In the genomic region with DNA sequence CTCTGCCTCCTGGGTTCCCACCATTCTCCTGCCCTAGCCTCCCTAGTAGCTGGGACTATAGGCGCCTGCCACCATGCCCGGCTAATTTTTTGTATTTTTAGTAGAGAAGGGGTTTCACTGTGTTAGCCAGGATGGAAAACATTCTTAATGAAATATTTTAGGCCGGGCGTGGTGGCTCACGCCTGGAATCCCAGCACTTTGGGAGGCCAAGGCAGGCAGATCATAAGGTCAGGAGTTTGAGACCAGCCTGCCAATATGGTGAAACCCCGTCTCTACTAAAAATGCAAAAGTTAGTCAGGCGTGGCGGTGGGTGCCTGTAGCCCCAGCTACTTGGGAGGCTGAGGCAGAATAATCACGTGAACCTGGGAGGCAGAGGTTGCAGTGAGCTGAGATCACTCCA, we compare ENCODE assay signal across 7 cellular contexts. TPM values are rescaled to one million over a fixed set of nuclear protein-coding genes. Genes with fewer than 3 reads are reported as not detected.
DNase-seq lines count a peak whose midpoint lies in the region; ATAC-seq, FAIRE-seq and TF ChIP-seq lines count a peak whose summit lies in the region.
"Not testable (repeated sequence)": the region's sequence is repeated elsewhere in the genome, so short reads cannot be mapped to it uniquely, and the experiment has no call there.

No MANE protein-coding gene starts in this region.

- H3K36me3 Mint-ChIP-seq in CD4-positive, alpha-beta T cell (ENCODE audit: low read depth); IgD-negative memory B cell; activated CD4-positive, alpha-beta T cell treated with anti-CD3 and anti-CD28 coated beads for 36 hours (ENCODE audit: low read depth): not testable (repeated sequence)
- H3K36me3 Mint-ChIP-seq in stimulated activated effector memory CD8-positive, alpha-beta T cell treated with anti-CD3 and anti-CD28 coated beads, Interleukin-12 subunit alpha, Interleukin-12 subunit beta, amount 100 ng/mL, for 72 hours: peaks cover 11% of the 10 kb centered on the region

- not testable (repeated sequence) for H4K91ac ChIP-seq in H1 (replicated peaks; ENCODE audit: insufficient read length, low read length)

- not testable (repeated sequence) for H3K9me3 Mint-ChIP-seq in CD4-positive, alpha-beta T cell; IgD-negative memory B cell; activated CD4-positive, alpha-beta T cell treated with anti-CD3 and anti-CD28 coated beads for 36 hours (ENCODE audit: low read depth); stimulated activated effector memory CD8-positive, alpha-beta T cell treated with anti-CD3 and anti-CD28 coated beads, Interleukin-12 subunit alpha, Interleukin-12 subunit beta, amount 100 ng/mL, for 72 hours

- not testable (repeated sequence) for ATAC-seq in CD4-positive, alpha-beta T cell (ENCODE audit: poor library complexity); activated CD4-positive, alpha-beta T cell treated with anti-CD3 and anti-CD28 coated beads for 36 hours; stimulated activated effector memory CD8-positive, alpha-beta T cell treated with anti-CD3 and anti-CD28 coated beads, Interleukin-12 subunit alpha, Interleukin-12 subunit beta, amount 100 ng/mL, for 72 hours

- H3K27ac Mint-ChIP-seq in CD4-positive, alpha-beta T cell: peak overlapping the region; percentile 90
- not testable (repeated sequence) for H3K27ac Mint-ChIP-seq in IgD-negative memory B cell; activated CD4-positive, alpha-beta T cell treated with anti-CD3 and anti-CD28 coated beads for 36 hours; stimulated activated effector memory CD8-positive, alpha-beta T cell treated with anti-CD3 and anti-CD28 coated beads, Interleukin-12 subunit alpha, Interleukin-12 subunit beta, amount 100 ng/mL, for 72 hours

- intact Hi-C loops in CD4-positive, alpha-beta T cell (cut with DNase I, micrococcal nuclease); activated CD4-positive, alpha-beta T cell treated with anti-CD3 and anti-CD28 coated beads for 36 hours (cut with DNase I, micrococcal nuclease): not testable (repeated sequence)

- not testable (repeated sequence) for H3K27me3 ChIP-seq in CD4-positive, alpha-beta T cell (ENCODE audit: control insufficient read depth, insufficient read depth, low read length); adipocyte (replicated peaks; ENCODE audit: control insufficient read depth, insufficient read depth, low read length); H1 (replicated peaks in 1 of 4; ENCODE audit: control insufficient read depth in 3 of 4, extremely low read depth in 1 of 4, insufficient read depth in 3 of 4, low read length in 3 of 4); mesendoderm (ENCODE audit: insufficient read depth, low read length, poor library complexity)

- not testable (repeated sequence) for H3K56ac ChIP-seq in H1 (replicated peaks; ENCODE audit: insufficient read length, low read depth, low read length); mesendoderm (ENCODE audit: low read length)

- FAIRE-seq in H1 (lab: Jason Lieb, UNC): not testable (repeated sequence)

- peak overlapping the region; percentile 45; the same call in 1 of the 2 replicates for H2AK5ac ChIP-seq in H1 (ENCODE audit: low read depth, low read length)
- not testable (repeated sequence) for H2AK5ac ChIP-seq in mesendoderm (ENCODE audit: low read length)

- not testable (repeated sequence) for H3K18ac ChIP-seq in H1 (ENCODE audit: extremely low read depth, low read length); mesendoderm (ENCODE audit: low read length)

- H3K27ac ChIP-seq in CD4-positive, alpha-beta T cell (ENCODE audit: low read depth, low read length); H1 (ENCODE audit: low read depth, low read length); mesendoderm (ENCODE audit: low read depth, low read length): not testable (repeated sequence)

- TF ChIP-seq RAD21 in H1 (IDR thresholded peaks at IDR 0.05 in 1 of 2, conservative IDR thresholded peaks at IDR 0.05 in 1 of 2; ENCODE audit: low read depth in 2 of 2, low read length in 2 of 2): not testable (repeated sequence)

- H3K23me2 ChIP-seq in H1 (ENCODE audit: low read depth, low read length): not testable (repeated sequence)

- TF ChIP-seq POLR2A in H1 (IDR thresholded peaks at IDR 0.05; ENCODE audit: control extremely low read depth in 1 of 2, low read depth in 2 of 2, low read length in 2 of 2): not testable (repeated sequence)

- not testable (repeated sequence) for H3K14ac ChIP-seq in H1 (ENCODE audit: insufficient read length)

- H3K4me1 Mint-ChIP-seq in CD4-positive, alpha-beta T cell (ENCODE audit: low read depth): peaks cover 50% of the 10 kb centered on the region
- H3K4me1 Mint-ChIP-seq in IgD-negative memory B cell: peaks cover 23 to 29% (median 27%) of the 10 kb centered on the region in 3 donors
- peaks cover 30% of the 10 kb centered on the region for H3K4me1 Mint-ChIP-seq in activated CD4-positive, alpha-beta T cell treated with anti-CD3 and anti-CD28 coated beads for 36 hours
- H3K4me1 Mint-ChIP-seq in stimulated activated effector memory CD8-positive, alpha-beta T cell treated with anti-CD3 and anti-CD28 coated beads, Interleukin-12 subunit alpha, Interleukin-12 subunit beta, amount 100 ng/mL, for 72 hours: peaks cover 41% of the 10 kb centered on the region

- peak overlapping the region; percentile 96 for H3K4me3 Mint-ChIP-seq in CD4-positive, alpha-beta T cell
- H3K4me3 Mint-ChIP-seq in IgD-negative memory B cell: peak overlapping the region in 3 of 4 donors; percentile 12 to 99 (median 72)
- H3K4me3 Mint-ChIP-seq in activated CD4-positive, alpha-beta T cell treated with anti-CD3 and anti-CD28 coated beads for 36 hours: peak overlapping the region; percentile 96
- H3K4me3 Mint-ChIP-seq in stimulated activated effector memory CD8-positive, alpha-beta T cell treated with anti-CD3 and anti-CD28 coated beads, Interleukin-12 subunit alpha, Interleukin-12 subunit beta, amount 100 ng/mL, for 72 hours: peak overlapping the region; percentile 99

- peak overlapping the region; percentile 88 for H3K9ac ChIP-seq in adipocyte (ENCODE audit: low read length)
- not testable (repeated sequence) for H3K9ac ChIP-seq in H1 (replicated peaks in 1 of 4; ENCODE audit: extremely low read depth in 1 of 4, low read depth in 3 of 4, low read length in 3 of 4); mesendoderm (ENCODE audit: low read length)

- H3K27me3 Mint-ChIP-seq in CD4-positive, alpha-beta T cell; IgD-negative memory B cell; activated CD4-positive, alpha-beta T cell treated with anti-CD3 and anti-CD28 coated beads for 36 hours: not testable (repeated sequence)

- 93% methylated on average over 9 of the region's 9 CpGs; no CpG with 5 or more reads in 1 of the 2 experiments for WGBS in H1 (ENCODE audit: extremely low coverage in 1 of 2, insufficient coverage in 1 of 2, insufficient read length in 1 of 2, insufficient replicate concordance in 2 of 2, low coverage in 1 of 2, low lambda C conversion rate in 2 of 2, missing lambda C conversion rate in 1 of 2), 2 experiments
- WGBS in mesendoderm (ENCODE audit: extremely low coverage, insufficient coverage, low lambda C conversion rate): no CpG with 5 or more reads among the region's 9 CpGs

- H3K4me2 ChIP-seq in H1 (ENCODE audit: insufficient read depth in 1 of 2, low read depth in 2 of 2, low read length in 2 of 2); mesendoderm (ENCODE audit: low read length): not testable (repeated sequence)

- not testable (repeated sequence) for H3K4me3 ChIP-seq in adipocyte (ENCODE audit: low read length); H1 (ENCODE audit: extremely low read depth in 1 of 4, insufficient read depth in 2 of 4, low read depth in 3 of 4, low read length in 4 of 4); mesendoderm (ENCODE audit: low read length)

- POLR2A ChIA-PET in CD4-positive, alpha-beta T cell (lab: Charles Lee): not testable (repeated sequence)
- POLR2A ChIA-PET in activated CD4-positive, alpha-beta T cell treated with anti-CD3 and anti-CD28 coated beads for 36 hours (lab: Charles Lee): interaction anchor here (0.6 kb wide), 2 partner anchors 185 to 894 kb away, joined by 3 to 4 read pairs; no protein-coding TSS in a partner anchor
- POLR2A ChIA-PET in H1 (lab: Charles Lee; ENCODE audit: partially characterized antibody): interaction anchor here (2.9 to 6.7 kb wide), 5 partner anchors 9 to 55 kb away, joined by 14 to 60 read pairs (median 55); a partner anchor contains a TSS

- not testable (repeated sequence) for H2BK5ac ChIP-seq in H1 (ENCODE audit: low read depth, low read length); mesendoderm (ENCODE audit: low read length)

- not testable (repeated sequence) for H2BK120ac ChIP-seq in H1 (replicated peaks; ENCODE audit: low read depth, low read length); mesendoderm (ENCODE audit: low read depth, low read length)

- TF ChIP-seq CTCF in CD4-positive, alpha-beta T cell (IDR thresholded peaks at IDR 0.05); H1 (IDR thresholded peaks at IDR 0.05; ENCODE audit: control extremely low read depth in 1 of 3, insufficient read depth in 1 of 3, low read depth in 1 of 3, low read length in 3 of 3): not testable (repeated sequence)

- DNase-seq in CD4-positive, alpha-beta T cell; activated CD4-positive, alpha-beta T cell treated with anti-CD3 and anti-CD28 coated beads for 36 hours; adipocyte (ENCODE audit: low read depth); H1 (ENCODE audit: low read depth in 1 of 2, low spot score in 2 of 2); mesendoderm; stimulated activated effector memory CD8-positive, alpha-beta T cell treated with anti-CD3 and anti-CD28 coated beads, Interleukin-12 subunit alpha, Interleukin-12 subunit beta, amount 100 ng/mL, for 72 hours (ENCODE audit: low spot score in 2 of 2): not testable (repeated sequence)

- peak overlapping the region; percentile 98; the same call in 1 of the 2 replicates for H2BK12ac ChIP-seq in H1 (ENCODE audit: low read depth, low read length)

- H3K4ac ChIP-seq in H1 (replicated peaks; ENCODE audit: insufficient read length, low read depth, low read length): not testable (repeated sequence)
- peak overlapping the region; percentile 21 for H3K4ac ChIP-seq in mesendoderm (ENCODE audit: low read depth, low read length)

- not testable (repeated sequence) for H4K20me1 ChIP-seq in H1 (replicated peaks in 1 of 2; ENCODE audit: control insufficient read depth in 1 of 2, insufficient read depth in 2 of 2, low read length in 2 of 2)

- peaks cover 0 to 12% of the 10 kb centered on the region in 2 experiments; a peak in 1 of 4 replicates for H3K79me2 ChIP-seq in H1 (ENCODE audit: control insufficient read depth in 1 of 2, insufficient read depth in 2 of 2, low read length in 2 of 2)
- peaks cover 14% of the 10 kb centered on the region for H3K79me2 ChIP-seq in mesendoderm (ENCODE audit: control insufficient read depth, insufficient read depth, low read length)

- CTCF ChIA-PET in CD4-positive, alpha-beta T cell (lab: Charles Lee): interaction anchor here (0.6 kb wide), 1 partner anchor 43 kb away, joined by 3 read pairs; no protein-coding TSS in a partner anchor
- CTCF ChIA-PET in activated CD4-positive, alpha-beta T cell treated with anti-CD3 and anti-CD28 coated beads for 36 hours (lab: Charles Lee): interaction anchor here (0.8 kb wide), 1 partner anchor 43 kb away, joined by 3 read pairs; no protein-coding TSS in a partner anchor
- CTCF ChIA-PET in H1 (lab: Charles Lee; ENCODE audit: partially characterized antibody): interaction anchor here (0.6 to 5.5 kb wide), 3 partner anchors 10 to 69 kb away, joined by 3 to 42 read pairs (median 4); no protein-coding TSS in a partner anchor

- H3K9me3 ChIP-seq in CD4-positive, alpha-beta T cell (ENCODE audit: control insufficient read depth, low read length); adipocyte (ENCODE audit: control insufficient read depth, low read length); H1 (ENCODE audit: insufficient read depth in 2 of 2, low read depth in 1 of 2, low read length in 1 of 2): not testable (repeated sequence)

- H2BK15ac ChIP-seq in H1 (ENCODE audit: low read length); mesendoderm (replicated peaks; ENCODE audit: low read depth): not testable (repeated sequence)

- TF ChIP-seq EP300 in H1 (IDR thresholded peaks at IDR 0.05; ENCODE audit: borderline replicate concordance in 1 of 2, low read depth in 2 of 2, low read length in 2 of 2): not testable (repeated sequence)

- H2AFZ ChIP-seq in H1 (ENCODE audit: low read length): not testable (repeated sequence)

- not testable (repeated sequence) for H4K8ac ChIP-seq in H1 (ENCODE audit: extremely low read depth, insufficient read depth, low read length); mesendoderm (ENCODE audit: low read depth, low read length)

- H4K5ac ChIP-seq in H1 (ENCODE audit: insufficient read length, low read depth, low read length); mesendoderm (ENCODE audit: low read length): not testable (repeated sequence)

- H2BK20ac ChIP-seq in H1 (ENCODE audit: low read length): not testable (repeated sequence)

- peaks cover 43% of the 10 kb centered on the region for H3K4me1 ChIP-seq in adipocyte (ENCODE audit: control insufficient read depth, insufficient read depth, low read length)
- H3K4me1 ChIP-seq in H1 (replicated peaks in 1 of 4; ENCODE audit: control insufficient read depth in 3 of 4, insufficient read depth in 4 of 4, low read length in 3 of 4); mesendoderm (ENCODE audit: control insufficient read depth, low read depth, low read length): not testable (repeated sequence)

- H3K36me3 ChIP-seq in adipocyte (ENCODE audit: control insufficient read depth, insufficient read depth, low read length, severe bottlenecking); H1 (ENCODE audit: control insufficient read depth in 2 of 4, insufficient read depth in 4 of 4, low read length in 3 of 4); mesendoderm (ENCODE audit: control insufficient read depth, insufficient read depth, low read length): not testable (repeated sequence)

- not testable (repeated sequence) for H3K23ac ChIP-seq in H1 (ENCODE audit: insufficient read length); mesendoderm (ENCODE audit: low read length)

- H3K79me1 ChIP-seq in H1 (ENCODE audit: low read depth, low read length); mesendoderm (ENCODE audit: low read length): not testable (repeated sequence)

RNA-seq across cellular contexts. Expression of a gene that starts 1.9 kb away (rescaled TPM):
- 1 to 10 TPM; 3.5 to 3.8 TPM for total RNA-seq in CD4-positive, alpha-beta T cell
- polyA plus RNA-seq in IgD-negative memory B cell (1.2 TPM), H1 (2011; rRNA removed) (12.2 and 23.2 TPM in 2 replicates)
- total RNA-seq in activated CD4-positive, alpha-beta T cell treated with anti-CD3 and anti-CD28 coated beads for 36 hours: 1 to 10 TPM; 5.6 to 5.8 TPM
- 31.1 and 32.7 TPM in 2 replicates for total RNA-seq in H1 (2021; fragmentation: NEBNext Ultra II Directional; extraction: Animal tissue kit (Norgen Biotek cat#: 25700))
- polyA plus RNA-seq in H1 (2011; cell fraction: cytosol; rRNA removed): 10.9 TPM
- polyA plus RNA-seq in H1 (2011; cell fraction: nucleus; rRNA removed): 21.2 TPM
- 13.1 to 23.1 TPM (median 21.0 TPM) in 4 replicates for polyA plus RNA-seq in H1 (2012, experiment 1 of 2)
- 20.0 TPM for polyA plus RNA-seq in H1 (2012, experiment 2 of 2)
- 17.0 TPM for polyA plus RNA-seq in H1 (2013, experiment 1 of 2)
- polyA plus RNA-seq in H1 (2013, experiment 2 of 2): 17.3 TPM
- polyA minus RNA-seq in H1 (2011; rRNA and poly(A)+ RNA removed): 8.9 and 10.8 TPM in 2 replicates
- polyA minus RNA-seq in H1 (2011; cell fraction: cytosol; rRNA and poly(A)+ RNA removed): 23.9 TPM
- polyA minus RNA-seq in H1 (2011; cell fraction: nucleus; rRNA and poly(A)+ RNA removed): 13.5 TPM
- 31.4 TPM for polyA plus RNA-seq in mesendoderm (2013, experiment 1 of 2)
- polyA plus RNA-seq in mesendoderm (2013, experiment 2 of 2): 30.0 TPM

RNA-seq across cellular contexts. Expression of a gene that starts 19.1 kb away (rescaled TPM):
- total RNA-seq in CD4-positive, alpha-beta T cell: 100 to 1,000 TPM; 119 TPM
- polyA plus RNA-seq in IgD-negative memory B cell: 208 TPM
- 100 to 1,000 TPM; 115 to 142 TPM for total RNA-seq in activated CD4-positive, alpha-beta T cell treated with anti-CD3 and anti-CD28 coated beads for 36 hours
- 104 and 116 TPM in 2 replicates for total RNA-seq in H1 (2021; fragmentation: NEBNext Ultra II Directional; extraction: Animal tissue kit (Norgen Biotek cat#: 25700))
- 169 and 193 TPM in 2 replicates for polyA plus RNA-seq in H1 (2011; rRNA removed)
- polyA plus RNA-seq in H1 (2011; cell fraction: cytosol; rRNA removed): 245 TPM
- 182 TPM for polyA plus RNA-seq in H1 (2011; cell fraction: nucleus; rRNA removed)
- 163 to 238 TPM (median 229 TPM) in 4 replicates for polyA plus RNA-seq in H1 (2012, experiment 1 of 2)
- 247 TPM for polyA plus RNA-seq in H1 (2012, experiment 2 of 2)
- 287 TPM for polyA plus RNA-seq in H1 (2013, experiment 1 of 2)
- polyA plus RNA-seq in H1 (2013, experiment 2 of 2): 294 TPM
- 41.1 and 45.8 TPM in 2 replicates for polyA minus RNA-seq in H1 (2011; rRNA and poly(A)+ RNA removed)
- 65.8 TPM for polyA minus RNA-seq in H1 (2011; cell fraction: cytosol; rRNA and poly(A)+ RNA removed)
- polyA minus RNA-seq in H1 (2011; cell fraction: nucleus; rRNA and poly(A)+ RNA removed): 48.6 TPM
- 323 TPM for polyA plus RNA-seq in mesendoderm (2013, experiment 1 of 2)
- polyA plus RNA-seq in mesendoderm (2013, experiment 2 of 2): 327 TPM

RNA-seq across cellular contexts. Expression of a gene that starts 29.0 kb away (rescaled TPM):
- total RNA-seq in CD4-positive, alpha-beta T cell: 10 to 100 TPM; 20.4 to 21.1 TPM
- polyA plus RNA-seq in IgD-negative memory B cell (17.6 TPM), H1 (2011; rRNA removed) (29.5 and 44.6 TPM in 2 replicates)
- total RNA-seq in activated CD4-positive, alpha-beta T cell treated with anti-CD3 and anti-CD28 coated beads for 36 hours: 10 to 100 TPM; 35.9 to 39.9 TPM
- total RNA-seq in H1 (2021; fragmentation: NEBNext Ultra II Directional; extraction: Animal tissue kit (Norgen Biotek cat#: 25700)): 21.7 and 24.5 TPM in 2 replicates
- polyA plus RNA-seq in H1 (2011; cell fraction: cytosol; rRNA removed): 35.0 TPM
- 91.3 TPM for polyA plus RNA-seq in H1 (2011; cell fraction: nucleus; rRNA removed)
- 14.6 to 20.0 TPM (median 18.0 TPM) in 4 replicates for polyA plus RNA-seq in H1 (2012, experiment 1 of 2)
- polyA plus RNA-seq in H1 (2012, experiment 2 of 2): 21.8 TPM
- polyA plus RNA-seq in H1 (2013, experiment 1 of 2): 21.4 TPM
- 20.1 TPM for polyA plus RNA-seq in H1 (2013, experiment 2 of 2)
- 14.9 and 18.8 TPM in 2 replicates for polyA minus RNA-seq in H1 (2011; rRNA and poly(A)+ RNA removed)
- polyA minus RNA-seq in H1 (2011; cell fraction: cytosol; rRNA and poly(A)+ RNA removed): 22.0 TPM
- 18.2 TPM for polyA minus RNA-seq in H1 (2011; cell fraction: nucleus; rRNA and poly(A)+ RNA removed)
- polyA plus RNA-seq in mesendoderm (2013, experiment 1 of 2): 16.7 TPM
- 16.4 TPM for polyA plus RNA-seq in mesendoderm (2013, experiment 2 of 2)
